ENCODE assay signal across 26 cellular contexts in the genomic region with DNA sequence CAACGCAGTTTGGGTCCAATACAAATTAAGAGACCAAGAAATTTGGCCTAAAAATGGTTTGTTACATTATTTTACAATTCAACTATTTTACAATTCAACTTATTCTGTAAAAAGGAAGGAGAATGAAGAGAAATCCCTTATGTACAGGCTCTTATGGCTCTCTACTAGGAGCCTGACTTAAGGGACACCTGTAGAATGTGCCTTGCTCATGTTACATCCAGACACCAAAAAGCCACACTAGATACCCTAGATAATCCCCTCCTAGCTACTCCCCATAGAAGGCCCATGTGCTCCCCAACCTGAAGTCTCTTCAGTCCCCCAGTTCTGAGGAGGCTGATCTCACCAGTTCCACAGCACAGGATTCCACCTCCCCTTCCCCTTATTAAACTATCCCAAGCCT. TPM values are rescaled to one million over a fixed set of nuclear protein-coding genes. Genes with fewer than 3 reads are reported as not detected.
DNase-seq lines count a peak whose midpoint lies in the region; ATAC-seq, FAIRE-seq and TF ChIP-seq lines count a peak whose summit lies in the region.
"Had no signal": no experiment of that assay in that cellular context is flagged by ENCODE, and none has a peak within 500 bp of the region (broad histone marks: within the 10 kb centered on the region; RNA-seq: fewer than 3 reads in every experiment).

No MANE protein-coding gene starts in this region.

- no peaks in the 10 kb centered on the region for H3K79me2 ChIP-seq in K562 (ENCODE audit: control insufficient read depth, insufficient read depth, low read length)

- no peak for TF ChIP-seq POLR2A in K562 (conservative IDR thresholded peaks at IDR 0.05)

- no TSS peak for BruUV-seq in K562 (replicated peaks; lab: Mats Ljungman, UMichigan)

- DNase-seq in activated CD4-positive, alpha-beta T cell treated with anti-CD3 and anti-CD28 coated beads, Interleukin-2, amount 10 ng/mL, durations not matched to agents 7 days and 5 days: no peak
- DNase-seq in activated CD4-positive, alpha-beta T cell treated with anti-CD3 and anti-CD28 coated beads for 1 hour: no peak
- no peak for DNase-seq in K562 (ENCODE audit: extremely low read depth in 1 of 4, low spot score in 3 of 4)
- DNase-seq in psoas muscle: no peak
- no peak for DNase-seq in pancreas
- DNase-seq in mucosa of descending colon: no peak
- DNase-seq: AML-193; Caco-2; Calu3; CD4-positive, alpha-beta T cell; CD8-positive, alpha-beta T cell; DMS79 treated with DMSO at 0.1 percent for 48 hours; GF-D8 had no signal

- peak overlapping the region; percentile 22 for H3K27ac Mint-ChIP-seq in activated CD4-positive, alpha-beta T cell treated with anti-CD3 and anti-CD28 coated beads, Interleukin-2, amount 10 ng/mL, durations not matched to agents 7 days and 5 days
- H3K27ac Mint-ChIP-seq: B cell; CD4-positive, alpha-beta T cell; CD8-positive, alpha-beta T cell had no signal

- CTCF ChIA-PET in activated CD4-positive, alpha-beta T cell treated with anti-CD3 and anti-CD28 coated beads, Interleukin-2, amount 10 ng/mL, durations not matched to agents 7 days and 5 days (lab: Charles Lee): no interaction called here
- CTCF ChIA-PET in HEK293 (lab: Yijun Ruan, JAX): interaction anchor here (0.7 kb wide), 1 partner anchor 9 kb away, joined by 3 read pairs; no protein-coding TSS in a partner anchor
- CTCF ChIA-PET in K562 (lab: Yijun Ruan, JAX; ENCODE audit: low intra/inter-chr PET ratio): no interaction called here

- no peak overlapping the region for H2AFZ ChIP-seq in K562 (ENCODE audit: low read depth, low read length)

- H3K27ac ChIP-seq in HEK293 (ENCODE audit: extremely low read depth, low read depth, low read length): no peak overlapping the region
- no peak overlapping the region for H3K27ac ChIP-seq in K562 (ENCODE audit: extremely low read depth, low read depth, low read length)
- H3K27ac ChIP-seq in psoas muscle: peak overlapping the region; percentile 21
- no peak overlapping the region for H3K27ac ChIP-seq in pancreas
- H3K27ac ChIP-seq: 22Rv1; A549; BLaER1 treated with 17β-estradiol and CSF1 and Interleukin-3, amounts not matched to agents 10 nM and 100 nM; C4-2B had no signal

- POLR2A ChIA-PET in activated CD4-positive, alpha-beta T cell treated with anti-CD3 and anti-CD28 coated beads, Interleukin-2, amount 10 ng/mL, durations not matched to agents 7 days and 5 days (lab: Charles Lee): no interaction called here
- POLR2A ChIA-PET in HEK293 (lab: Yijun Ruan, JAX) (interaction anchor here (0.9 kb wide), 1 partner anchor 105 kb away, joined by 3 read pairs; a partner anchor contains a TSS), K562 (lab: Yijun Ruan, JAX) (interaction anchor here (1.3 to 1.4 kb wide), 2 partner anchors 9 to 14 kb away, joined by 4 read pairs; no protein-coding TSS in a partner anchor)

- no peak overlapping the region for H3K4me3 Mint-ChIP-seq in activated CD4-positive, alpha-beta T cell treated with anti-CD3 and anti-CD28 coated beads, Interleukin-2, amount 10 ng/mL, durations not matched to agents 7 days and 5 days
- H3K4me3 Mint-ChIP-seq: B cell; CD4-positive, alpha-beta T cell; CD8-positive, alpha-beta T cell had no signal

- no peak for FAIRE-seq in K562 (lab: Jason Lieb, UNC)
- no peak for FAIRE-seq in pancreas (lab: Jason Lieb, UNC)
- FAIRE-seq: A549, D721Med, G401.6, GM12878, GM12892, GM18507, GM19239 had no signal

- TF ChIP-seq CTCF in HEK293 (tag by site-specific recombination; IDR thresholded peaks at IDR 0.05) (no peak), K562 (IDR thresholded peaks at IDR 0.05 in 2 of 3, conservative IDR thresholded peaks at IDR 0.05 in 1 of 3; ENCODE audit: insufficient read depth in 2 of 3, low read depth in 1 of 3, low read length in 3 of 3) (no peak), psoas muscle (IDR thresholded peaks at IDR 0.05) (no peak), pancreas (IDR thresholded peaks at IDR 0.05) (no peak), mucosa of descending colon (IDR thresholded peaks at IDR 0.05) (no peak)

- no peaks in the 10 kb centered on the region for H3K9me3 ChIP-seq in HEK293 (ENCODE audit: control insufficient read depth, insufficient read depth, low read depth, low read length)
- no peaks in the 10 kb centered on the region for H3K9me3 ChIP-seq in K562 (replicated peaks; ENCODE audit: control insufficient read depth, insufficient read depth, low read depth, low read length)
- H3K9me3 ChIP-seq in psoas muscle: no peaks in the 10 kb centered on the region
- no peaks in the 10 kb centered on the region for H3K9me3 ChIP-seq in pancreas
- no peaks in the 10 kb centered on the region for H3K9me3 ChIP-seq in mucosa of descending colon
- H3K9me3 ChIP-seq: A549, Caco-2 had no signal

- ATAC-seq in K562: peak; percentile 31; the same call in 1 of the 3 replicates
- ATAC-seq in psoas muscle: peak in 2 of 4 donors; percentile 33 to 44
- ATAC-seq in pancreas: no peak
- no peak for ATAC-seq in HG02623 (IDR thresholded peaks at IDR 0.05; ENCODE audit: unreplicated experiment)
- no peak for ATAC-seq in mucosa of descending colon
- ATAC-seq: A549; CD8-positive, alpha-beta T cell; GM12878 had no signal

- H3K4me3 ChIP-seq in HEK293 (ENCODE audit: low read depth, low read length) (no peak overlapping the region), K562 (no peak overlapping the region), psoas muscle (no peak overlapping the region), pancreas (no peak overlapping the region), mucosa of descending colon (no peak overlapping the region)
- H3K4me3 ChIP-seq: A549; BLaER1 treated with 17β-estradiol and CSF1 and Interleukin-3, amounts not matched to agents 10 nM and 100 nM; GM12878 had no signal

- in situ Hi-C loops in K562 (cut with MboI): no loop called here

- intact Hi-C loops in K562 (cut with micrococcal nuclease) (no loop called here), psoas muscle (cut with DNase I) (no loop called here), pancreas (cut with DNase I) (no loop called here), mucosa of descending colon (cut with DNase I, micrococcal nuclease) (no loop called here)

- H3K9ac ChIP-seq in K562 (ENCODE audit: insufficient read depth in 1 of 2, low read depth in 2 of 2, low read length in 2 of 2): no peak overlapping the region
- H3K9ac ChIP-seq: BLaER1 treated with 17β-estradiol and CSF1 and Interleukin-3, amounts not matched to agents 10 nM and 100 nM had no signal

- TF ChIP-seq RAD21 in K562 (CRISPR knock-in tag; conservative IDR thresholded peaks at IDR 0.05 in 1 of 2, IDR thresholded peaks at IDR 0.05 in 1 of 2): no peak

- H3K27me3 ChIP-seq in K562 (ENCODE audit: control insufficient read depth in 2 of 2, insufficient read depth in 2 of 2, low read length in 2 of 2) (no peaks in the 10 kb centered on the region), psoas muscle (ENCODE audit: insufficient read depth in 3 of 3, low read length in 2 of 3) (no peaks in the 10 kb centered on the region), pancreas (no peaks in the 10 kb centered on the region)
- H3K27me3 ChIP-seq: BLaER1 treated with 17β-estradiol and CSF1 and Interleukin-3, amounts not matched to agents 10 nM and 100 nM had no signal

- H3K4me2 ChIP-seq in K562 (ENCODE audit: insufficient read depth, low read length): no peak overlapping the region
- H3K4me2 ChIP-seq: A549; BLaER1 treated with 17β-estradiol and CSF1 and Interleukin-3, amounts not matched to agents 10 nM and 100 nM had no signal

- H3K27me3 Mint-ChIP-seq in activated CD4-positive, alpha-beta T cell treated with anti-CD3 and anti-CD28 coated beads, Interleukin-2, amount 10 ng/mL, durations not matched to agents 7 days and 5 days: no peaks in the 10 kb centered on the region
- H3K27me3 Mint-ChIP-seq: B cell; CD4-positive, alpha-beta T cell had no signal

- H3K4me1 ChIP-seq in HEK293 (ENCODE audit: control insufficient read depth, insufficient read depth, low read length) (no peaks in the 10 kb centered on the region), K562 (replicated peaks in 1 of 2; ENCODE audit: control insufficient read depth in 2 of 2, insufficient read depth in 2 of 2, low read length in 2 of 2) (no peaks in the 10 kb centered on the region), psoas muscle (peaks cover 9% of the 10 kb centered on the region), pancreas (no peaks in the 10 kb centered on the region), mucosa of descending colon (ENCODE audit: low read depth) (no peaks in the 10 kb centered on the region)
- H3K4me1 ChIP-seq: A549, Caco-2 had no signal

- 35% methylated on average over 1 of the region's 1 CpG for WGBS in K562 (ENCODE audit: insufficient coverage, low coverage, missing lambda C conversion rate)
- WGBS in psoas muscle, 3 donors: 0 to 53% (median 52%) methylated on average over 1 of the region's 1 CpG
- WGBS in pancreas, 2 donors: 0 to 41% methylated on average over 1 of the region's 1 CpG

- H3K36me3 Mint-ChIP-seq in activated CD4-positive, alpha-beta T cell treated with anti-CD3 and anti-CD28 coated beads, Interleukin-2, amount 10 ng/mL, durations not matched to agents 7 days and 5 days (ENCODE audit: low read depth): peaks cover 12% of the 10 kb centered on the region

- H3K4me1 Mint-ChIP-seq in activated CD4-positive, alpha-beta T cell treated with anti-CD3 and anti-CD28 coated beads, Interleukin-2, amount 10 ng/mL, durations not matched to agents 7 days and 5 days: no peaks in the 10 kb centered on the region
- H3K4me1 Mint-ChIP-seq: B cell had no signal

- H3K9me1 ChIP-seq in K562 (ENCODE audit: control insufficient read depth, insufficient read depth, low read length): no peaks in the 10 kb centered on the region

- no peaks in the 10 kb centered on the region for H4K20me1 ChIP-seq in K562 (replicated peaks; ENCODE audit: control insufficient read depth, insufficient read depth, low read length)
- H4K20me1 ChIP-seq: BLaER1 treated with 17β-estradiol and CSF1 and Interleukin-3, amounts not matched to agents 10 nM and 100 nM had no signal

- H3K36me3 ChIP-seq in HEK293 (ENCODE audit: control insufficient read depth in 2 of 2, insufficient read depth in 1 of 2, low read length in 2 of 2) (peaks cover 0 to 4% of the 10 kb centered on the region in 2 experiments; a peak in 1 of 3 replicates), K562 (ENCODE audit: control insufficient read depth, insufficient read depth, low read length) (no peaks in the 10 kb centered on the region; the same call in 2 of the 3 replicates), psoas muscle (ENCODE audit: insufficient read depth in 1 of 2, low read depth in 1 of 2) (peaks cover 0 to 12% of the 10 kb centered on the region in 2 donors), pancreas (no peaks in the 10 kb centered on the region), mucosa of descending colon (ENCODE audit: low read depth) (no peaks in the 10 kb centered on the region)

- H3K9me3 Mint-ChIP-seq in activated CD4-positive, alpha-beta T cell treated with anti-CD3 and anti-CD28 coated beads, Interleukin-2, amount 10 ng/mL, durations not matched to agents 7 days and 5 days: no peaks in the 10 kb centered on the region
- H3K9me3 Mint-ChIP-seq: CD4-positive, alpha-beta T cell; CD8-positive, alpha-beta T cell had no signal

- no peak for TF ChIP-seq EP300 in K562 (IDR thresholded peaks at IDR 0.05; ENCODE audit: low read length)

RNA-seq across cellular contexts. Expression of a gene that starts 14.1 kb away (rescaled TPM):
- total RNA-seq in activated CD4-positive, alpha-beta T cell treated with anti-CD3 and anti-CD28 coated beads, Interleukin-2, amount 10 ng/mL, durations not matched to agents 7 days and 5 days: 100 to 1,000 TPM; 101 to 108 TPM
- total RNA-seq in K562 (2011; cell fraction: chromatin; rRNA removed; ENCODE audit: low replicate concordance): 39.0 and 100 TPM in 2 replicates
- total RNA-seq in K562 (2011; cell fraction: nucleolus; rRNA removed): 23.3 and 36.5 TPM in 2 replicates
- total RNA-seq in K562 (2011; cell fraction: nucleoplasm; rRNA removed): 50.3 and 69.0 TPM in 2 replicates
- 34.6 and 41.4 TPM in 2 replicates for total RNA-seq in K562 (2014; rRNA removed)
- 66.7 and 77.0 TPM in 2 replicates for total RNA-seq in K562 (2014; rRNA removed; fragmentation: Illumina TruSeq; extraction: Trizol)
- 66.2 and 68.6 TPM in 2 replicates for total RNA-seq in K562 (2015; rRNA removed; fragmentation: Illumina TruSeq; extraction: Trizol)
- 68.4 and 77.8 TPM in 2 replicates for total RNA-seq in K562 (2021)
- 49.9 and 56.4 TPM in 2 replicates for polyA plus RNA-seq in K562 (2011; rRNA removed)
- 38.9 and 51.9 TPM in 2 replicates for polyA plus RNA-seq in K562 (2011; cell fraction: cytosol; rRNA removed)
- polyA plus RNA-seq in K562 (2011; cell fraction: nucleus; rRNA removed): 82.5 and 93.8 TPM in 2 replicates
- polyA plus RNA-seq in K562 (2012): 40.0 and 43.3 TPM in 2 replicates
- 36.9 and 42.2 TPM in 2 replicates for polyA plus RNA-seq in K562 (2014; fragmentation: Illumina TruSeq; extraction: Trizol)
- polyA plus RNA-seq in K562 (2014; fragmentation: Nextera tagmentation; extraction: Ambion mirVana): 10 to 100 TPM; 21.9 to 30.5 TPM
- polyA plus RNA-seq in K562 (2014; rRNA removed): 42.2 TPM in 2 replicates
- polyA minus RNA-seq in K562 (2011; rRNA and poly(A)+ RNA removed): 114 and 120 TPM in 2 replicates
- 37.6 and 38.2 TPM in 2 replicates for polyA minus RNA-seq in K562 (2011; cell fraction: cytosol; rRNA and poly(A)+ RNA removed)
- polyA minus RNA-seq in K562 (2011; cell fraction: nucleus; rRNA and poly(A)+ RNA removed): 55.5 and 85.7 TPM in 2 replicates
- 100 to 1,000 TPM; 216 to 442 (median 312) TPM for total RNA-seq in psoas muscle
- 100 to 1,000 TPM; 108 to 171 (median 123) TPM for polyA plus RNA-seq in psoas muscle
- total RNA-seq in pancreas: 10 to 100 TPM; 27.1 to 48.0 (median 36.1) TPM
- polyA plus RNA-seq in pancreas: 10 to 100 TPM in 1 of 2 donors, 1 to 10 TPM in 1; 6.1 to 13.3 TPM
- 100 to 1,000 TPM; 111 to 121 (median 119) TPM for total RNA-seq in mucosa of descending colon

RNA-seq across cellular contexts. Expression of a gene that starts 32.0 kb away (rescaled TPM):
- 10 to 100 TPM; 35.3 to 37.1 TPM for total RNA-seq in activated CD4-positive, alpha-beta T cell treated with anti-CD3 and anti-CD28 coated beads, Interleukin-2, amount 10 ng/mL, durations not matched to agents 7 days and 5 days
- 20.6 and 26.6 TPM in 2 replicates for total RNA-seq in K562 (2011; cell fraction: chromatin; rRNA removed; ENCODE audit: low replicate concordance)
- 10.8 and 11.4 TPM in 2 replicates for total RNA-seq in K562 (2011; cell fraction: nucleolus; rRNA removed)
- total RNA-seq in K562 (2011; cell fraction: nucleoplasm; rRNA removed): 21.5 and 22.1 TPM in 2 replicates
- total RNA-seq in K562 (2014; rRNA removed) (77.6 and 82.2 TPM in 2 replicates), K562 (2014; rRNA removed; fragmentation: Illumina TruSeq; extraction: Trizol) (133 and 145 TPM in 2 replicates), K562 (2015; rRNA removed; fragmentation: Illumina TruSeq; extraction: Trizol) (132 and 139 TPM in 2 replicates), K562 (2021) (94.5 and 102 TPM in 2 replicates), psoas muscle (100 to 1,000 TPM; 125 to 143 (median 142) TPM), pancreas (10 to 100 TPM; 22.4 to 43.9 (median 30.6) TPM), mucosa of descending colon (10 to 100 TPM; 54.0 to 83.5 (median 57.8) TPM)
- polyA plus RNA-seq in K562 (2011; rRNA removed) (160 and 181 TPM in 2 replicates), K562 (2014; fragmentation: Illumina TruSeq; extraction: Trizol) (107 and 136 TPM in 2 replicates), K562 (2014; fragmentation: Nextera tagmentation; extraction: Ambion mirVana) (10 to 100 TPM; 51.7 to 56.9 TPM), K562 (2014; rRNA removed) (85.5 and 93.1 TPM in 2 replicates), psoas muscle (100 to 1,000 TPM in 2 of 3 donors, 10 to 100 TPM in 1; 99.6 to 202 (median 123) TPM), pancreas (10 to 100 TPM; 22.9 to 29.9 TPM)
- 63.7 and 111 TPM in 2 replicates for polyA plus RNA-seq in K562 (2011; cell fraction: cytosol; rRNA removed)
- polyA plus RNA-seq in K562 (2011; cell fraction: nucleus; rRNA removed): 31.0 and 62.6 TPM in 2 replicates
- polyA plus RNA-seq in K562 (2012): 62.7 and 79.2 TPM in 2 replicates
- 123 and 148 TPM in 2 replicates for polyA minus RNA-seq in K562 (2011; rRNA and poly(A)+ RNA removed)
- 59.0 and 76.1 TPM in 2 replicates for polyA minus RNA-seq in K562 (2011; cell fraction: cytosol; rRNA and poly(A)+ RNA removed)
- 16.0 and 34.2 TPM in 2 replicates for polyA minus RNA-seq in K562 (2011; cell fraction: nucleus; rRNA and poly(A)+ RNA removed)
